ENCODE assay signal across 8 cellular contexts in genomic region chr22:29883831-29884139, GRCh38. TPM values are rescaled to one million over a fixed set of nuclear protein-coding genes. Genes with fewer than 3 reads are reported as not detected.
DNase-seq lines count a peak whose midpoint lies in the region; ATAC-seq, FAIRE-seq and TF ChIP-seq lines count a peak whose summit lies in the region.

No MANE protein-coding gene starts in this region.

- intact Hi-C loops in activated CD4-positive, alpha-beta T cell treated with anti-CD3 and anti-CD28 coated beads for 36 hours (cut with DNase I, micrococcal nuclease) = loop anchor here (1.0 to 10.0 kb wide), 9 partner anchors 45 to 1871 kb away; partner anchors contain the start of genes ASCC2 (in 2 of the 2), UQCR10 (in 2 of the 2), ZMAT5 (in 2 of the 2) and DEPDC5 (in 1 of the 2)
- intact Hi-C loops in kidney (cut with DNase I) = no loop called here

- no peaks in the 10 kb centered on the region for H3K27me3 Mint-ChIP-seq in activated CD4-positive, alpha-beta T cell treated with anti-CD3 and anti-CD28 coated beads for 36 hours
- peaks cover 2% of the 10 kb centered on the region for H3K27me3 Mint-ChIP-seq in activated naive CD8-positive, alpha-beta T cell

- no peaks in the 10 kb centered on the region for H3K9me3 Mint-ChIP-seq in activated CD4-positive, alpha-beta T cell treated with anti-CD3 and anti-CD28 coated beads for 36 hours (ENCODE audit: low read depth)
- H3K9me3 Mint-ChIP-seq in activated naive CD8-positive, alpha-beta T cell (ENCODE audit: low read depth) = no peaks in the 10 kb centered on the region

- H3K4me3 Mint-ChIP-seq in activated CD4-positive, alpha-beta T cell treated with anti-CD3 and anti-CD28 coated beads for 36 hours = peak overlapping the region; percentile 89
- H3K4me3 Mint-ChIP-seq in activated naive CD8-positive, alpha-beta T cell = peak overlapping the region; percentile 93

- no peak for FAIRE-seq in kidney (lab: Jason Lieb, UNC)

- CTCF ChIA-PET in activated CD4-positive, alpha-beta T cell treated with anti-CD3 and anti-CD28 coated beads for 36 hours (lab: Charles Lee) = interaction anchor here (3.2 kb wide), 1 partner anchor 122 kb away, joined by 13 read pairs; no protein-coding TSS in a partner anchor

- peaks cover 2 to 11% of the 10 kb centered on the region in 2 donors for H3K4me1 ChIP-seq in kidney (ENCODE audit: control insufficient read depth in 1 of 2, insufficient read depth in 1 of 2, low read depth in 1 of 2, low read length in 2 of 2)
- H3K4me1 ChIP-seq in thymus (ENCODE audit: control insufficient read depth, insufficient read depth, low read length) = peaks cover 7% of the 10 kb centered on the region

- peak overlapping the region; percentile 84 to 85 for H3K4me3 ChIP-seq in kidney (ENCODE audit: low read length in 2 of 2)
- H3K4me3 ChIP-seq in thymus (ENCODE audit: low read length) = peak overlapping the region; percentile 99

- peak overlapping the region; percentile 84 for H3K27ac Mint-ChIP-seq in activated CD4-positive, alpha-beta T cell treated with anti-CD3 and anti-CD28 coated beads for 36 hours
- peak overlapping the region; percentile 76 for H3K27ac Mint-ChIP-seq in activated naive CD8-positive, alpha-beta T cell

- H3K27me3 ChIP-seq in thymus (ENCODE audit: control insufficient read depth, insufficient read depth) = no peaks in the 10 kb centered on the region

- TF ChIP-seq CTCF in kidney (IDR thresholded peaks at IDR 0.05; ENCODE audit: borderline replicate concordance, extremely low read depth, insufficient read depth) = no peak

- DNase-seq in activated CD4-positive, alpha-beta T cell treated with anti-CD3 and anti-CD28 coated beads for 36 hours = no peak
- no peak for DNase-seq in activated CD4-positive, alpha-beta T cell treated with anti-CD3 and anti-CD28 coated beads, Interleukin-2, amount 50 U/mL, for 4 hours
- DNase-seq in kidney (no peak), UCSD-AML1 (lab: John Stamatoyannopoulos, UW; ENCODE audit: unreplicated experiment) (no peak), NCI-H1105 (lab: John Stamatoyannopoulos, UW) (no peak)

- WGBS in thymus = 3% methylated on average over 8 of the region's 8 CpGs

- H3K27ac ChIP-seq in kidney (ENCODE audit: low read depth in 2 of 2, low read length in 2 of 2) (peak overlapping the region; percentile 95 to 99), thymus (ENCODE audit: low read depth) (peak overlapping the region; percentile 89)

- H3K4me1 Mint-ChIP-seq in activated CD4-positive, alpha-beta T cell treated with anti-CD3 and anti-CD28 coated beads for 36 hours = peaks cover 10% of the 10 kb centered on the region
- H3K4me1 Mint-ChIP-seq in activated naive CD8-positive, alpha-beta T cell (ENCODE audit: low read depth) = peaks cover 13% of the 10 kb centered on the region

- peak overlapping the region; percentile 70 to 80 for H3K9ac ChIP-seq in kidney (ENCODE audit: low read length in 2 of 2)

- POLR2A ChIA-PET in activated CD4-positive, alpha-beta T cell treated with anti-CD3 and anti-CD28 coated beads for 36 hours (lab: Charles Lee) = interaction anchor here (0.6 kb wide), 1 partner anchor 279 kb away, joined by 3 read pairs; no protein-coding TSS in a partner anchor

- no peak for ATAC-seq in activated CD4-positive, alpha-beta T cell treated with anti-CD3 and anti-CD28 coated beads for 36 hours
- ATAC-seq in GM21367 (IDR thresholded peaks at IDR 0.05; ENCODE audit: unreplicated experiment) = no peak

- H3K9me3 ChIP-seq in kidney (ENCODE audit: control insufficient read depth in 1 of 2, low read length in 2 of 2) (no peaks in the 10 kb centered on the region), thymus (ENCODE audit: control insufficient read depth) (no peaks in the 10 kb centered on the region)

- no peaks in the 10 kb centered on the region for H3K36me3 ChIP-seq in kidney (ENCODE audit: control insufficient read depth in 1 of 2, insufficient read depth in 2 of 2, low read length in 2 of 2)
- H3K36me3 ChIP-seq in thymus (ENCODE audit: control insufficient read depth, insufficient read depth) = no peaks in the 10 kb centered on the region

- H3K36me3 Mint-ChIP-seq in activated CD4-positive, alpha-beta T cell treated with anti-CD3 and anti-CD28 coated beads for 36 hours (ENCODE audit: low read depth) = peaks cover 3% of the 10 kb centered on the region
- H3K36me3 Mint-ChIP-seq in activated naive CD8-positive, alpha-beta T cell = no peaks in the 10 kb centered on the region

RNA-seq across cellular contexts. Expression of gene MTMR3, which starts 0.8 kb away (rescaled TPM):
- 10 to 100 TPM; 19.2 to 22.8 TPM for total RNA-seq in activated CD4-positive, alpha-beta T cell treated with anti-CD3 and anti-CD28 coated beads for 36 hours
- 56.2 TPM for total RNA-seq in kidney
- 9.6 TPM for polyA plus RNA-seq in kidney (ENCODE audit: insufficient read depth, low read depth, low replicate concordance)
- 16.4 TPM for polyA plus RNA-seq in thymus

RNA-seq across cellular contexts. Expression of gene ASCC2, which starts 45.7 kb away (rescaled TPM):
- total RNA-seq in activated CD4-positive, alpha-beta T cell treated with anti-CD3 and anti-CD28 coated beads for 36 hours = 10 to 100 TPM; 56.0 to 69.9 TPM
- total RNA-seq in kidney = 51.3 TPM
- polyA plus RNA-seq in kidney (ENCODE audit: insufficient read depth, low read depth, low replicate concordance) (41.9 TPM), thymus (51.8 TPM)
